Comparison of ENCODE assay signal across 8 cellular contexts in the genomic region with DNA sequence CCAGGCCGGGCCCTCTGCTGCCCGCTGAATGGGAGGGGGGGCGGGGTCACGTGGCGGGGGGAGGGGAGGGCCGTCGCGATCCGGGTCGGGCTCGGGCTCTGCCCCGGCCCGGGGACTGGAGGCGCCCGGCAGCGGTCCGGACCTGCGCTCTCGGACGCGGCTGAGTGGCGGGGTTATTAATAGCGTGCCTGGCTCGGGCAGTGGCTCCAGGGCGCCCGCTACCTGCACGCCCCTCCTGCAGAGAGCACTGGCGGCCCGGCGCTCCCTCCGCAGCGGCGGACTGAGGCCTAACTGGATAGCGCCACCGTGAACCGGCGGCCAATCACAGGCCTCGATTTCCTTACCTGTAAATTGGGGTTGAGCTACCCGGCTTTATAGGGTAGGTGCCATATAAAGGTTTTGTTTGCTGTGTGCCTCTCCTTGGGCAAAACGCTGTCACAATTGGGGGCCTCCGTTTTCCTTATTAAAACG. TPM values are rescaled to one million over a fixed set of nuclear protein-coding genes. Genes with fewer than 3 reads are reported as not detected.
DNase-seq lines count a peak whose midpoint lies in the region; ATAC-seq and TF ChIP-seq lines count a peak whose summit lies in the region.

No MANE protein-coding gene starts in this region.

- TF ChIP-seq POLR2A in gastroesophageal sphincter (IDR thresholded peaks at IDR 0.05), result no peak

- peak; percentile 20 for ATAC-seq in activated CD4-positive, alpha-beta T cell treated with anti-CD3 and anti-CD28 coated beads for 36 hours
- ATAC-seq in RWPE2 (ENCODE audit: low read depth) (peak; percentile 60), gastroesophageal sphincter (peak; percentile 77), GM19452 (IDR thresholded peaks at IDR 0.05; ENCODE audit: unreplicated experiment) (no peak), GM19467 (IDR thresholded peaks at IDR 0.05; ENCODE audit: unreplicated experiment) (no peak)

- H2BK5ac ChIP-seq in neuronal stem cell (ENCODE audit: low read length), result no peak overlapping the region

- peaks cover 5% of the 10 kb centered on the region for H3K4me1 Mint-ChIP-seq in activated CD4-positive, alpha-beta T cell treated with anti-CD3 and anti-CD28 coated beads for 36 hours

- no peak overlapping the region for H3K9ac ChIP-seq in neuronal stem cell (ENCODE audit: low read depth, low read length, poor library complexity)

- DNase-seq in activated CD4-positive, alpha-beta T cell treated with anti-CD3 and anti-CD28 coated beads for 36 hours, result no peak
- DNase-seq in activated CD4-positive, alpha-beta T cell treated with anti-CD3 and anti-CD28 coated beads for 1 hour, result no peak
- DNase-seq in RWPE2 (ENCODE audit: low spot score) (no peak), neuronal stem cell (ENCODE audit: low spot score) (no peak), amniotic stem cell (lab: John Stamatoyannopoulos, UW) (no peak)

- 7% methylated on average over 3 of the region's 42 CpGs; no CpG with 5 or more reads in 1 of the 2 donors for WGBS in gastroesophageal sphincter (ENCODE audit: low coverage in 1 of 2), 2 donors
- no CpG with 5 or more reads among the region's 42 CpGs for WGBS in neuronal stem cell (ENCODE audit: extremely low coverage in 2 of 2, insufficient read length in 2 of 2, insufficient replicate concordance in 1 of 2), 2 donors

- H3K4me3 Mint-ChIP-seq in activated CD4-positive, alpha-beta T cell treated with anti-CD3 and anti-CD28 coated beads for 36 hours, result no peak overlapping the region

- no peak for TF ChIP-seq EP300 in gastroesophageal sphincter (IDR thresholded peaks at IDR 0.05)

- H3K27ac ChIP-seq in RWPE2 (ENCODE audit: poor library complexity, severe bottlenecking), result peak overlapping the region; percentile 88
- H3K27ac ChIP-seq in gastroesophageal sphincter, result peak overlapping the region; percentile 89 to 98 (median 95)
- peak overlapping the region; percentile 91 for H3K27ac ChIP-seq in neuronal stem cell (replicated peaks; ENCODE audit: low read length)

- H3K14ac ChIP-seq in neuronal stem cell (ENCODE audit: low read length), result no peak overlapping the region

- H3K9me3 ChIP-seq in RWPE2 (ENCODE audit: severe bottlenecking) (no peaks in the 10 kb centered on the region), gastroesophageal sphincter (no peaks in the 10 kb centered on the region), neuronal stem cell (replicated peaks in 1 of 2; ENCODE audit: control insufficient read depth in 2 of 2, insufficient read depth in 1 of 2, low read depth in 1 of 2, low read length in 2 of 2) (no peaks in the 10 kb centered on the region)

- intact Hi-C loops in activated CD4-positive, alpha-beta T cell treated with anti-CD3 and anti-CD28 coated beads for 36 hours (cut with DNase I, micrococcal nuclease), result no loop called here

- no peak overlapping the region for H4K91ac ChIP-seq in neuronal stem cell (ENCODE audit: low read depth, low read length, poor library complexity)

- no peak overlapping the region for H2BK15ac ChIP-seq in neuronal stem cell (ENCODE audit: low read length)

- H3K27me3 Mint-ChIP-seq in activated CD4-positive, alpha-beta T cell treated with anti-CD3 and anti-CD28 coated beads for 36 hours, result no peaks in the 10 kb centered on the region

- H4K8ac ChIP-seq in neuronal stem cell (ENCODE audit: low read depth, low read length), result no peak overlapping the region

- no peak overlapping the region for H3K4ac ChIP-seq in neuronal stem cell (ENCODE audit: low read length)

- H2BK12ac ChIP-seq in neuronal stem cell (ENCODE audit: low read length), result no peak overlapping the region

- CTCF ChIA-PET in activated CD4-positive, alpha-beta T cell treated with anti-CD3 and anti-CD28 coated beads for 36 hours (lab: Charles Lee), result interaction anchor here (0.6 to 2.2 kb wide), 3 partner anchors 10 to 364 kb away, joined by 3 to 10 read pairs (median 4); no protein-coding TSS in a partner anchor

- H3K36me3 ChIP-seq in RWPE2 (ENCODE audit: low read depth), result no peaks in the 10 kb centered on the region
- no peaks in the 10 kb centered on the region for H3K36me3 ChIP-seq in gastroesophageal sphincter
- H3K36me3 ChIP-seq in neuronal stem cell (replicated peaks in 1 of 2; ENCODE audit: control insufficient read depth in 2 of 2, insufficient read depth in 2 of 2, low read length in 2 of 2), result peaks cover 0 to 3% of the 10 kb centered on the region in 2 donors

- peak overlapping the region; percentile 70 for H3K4me2 ChIP-seq in neuronal stem cell (ENCODE audit: insufficient read depth, low read length, poor library complexity, severe bottlenecking)

- no peaks in the 10 kb centered on the region for H3K36me3 Mint-ChIP-seq in activated CD4-positive, alpha-beta T cell treated with anti-CD3 and anti-CD28 coated beads for 36 hours (ENCODE audit: low read depth)

- no peak overlapping the region for H3K27ac Mint-ChIP-seq in activated CD4-positive, alpha-beta T cell treated with anti-CD3 and anti-CD28 coated beads for 36 hours

- peaks cover 10% of the 10 kb centered on the region for H3K79me1 ChIP-seq in neuronal stem cell (ENCODE audit: low read depth, low read length)

- H2AK5ac ChIP-seq in neuronal stem cell (ENCODE audit: low read depth, low read length), result no peak overlapping the region

- H3K4me3 ChIP-seq in RWPE2 (ENCODE audit: severe bottlenecking) (peak overlapping the region; percentile 30), gastroesophageal sphincter (peak overlapping the region; percentile 38 to 63), neuronal stem cell (ENCODE audit: low read length in 2 of 2) (peak overlapping the region in 1 of 2 donors; percentile 67)

- H3K23ac ChIP-seq in neuronal stem cell (ENCODE audit: low read depth, low read length, poor library complexity), result no peak overlapping the region

- H3K4me1 ChIP-seq in RWPE2 (ENCODE audit: insufficient read depth, poor library complexity, severe bottlenecking), result peaks cover 46% of the 10 kb centered on the region
- H3K4me1 ChIP-seq in gastroesophageal sphincter, result peaks cover 22 to 99% (median 64%) of the 10 kb centered on the region in 3 donors
- H3K4me1 ChIP-seq in neuronal stem cell (ENCODE audit: control insufficient read depth in 2 of 2, insufficient read depth in 1 of 2, low read depth in 1 of 2, low read length in 2 of 2), result peaks cover 47 to 58% of the 10 kb centered on the region in 2 donors

- no peak overlapping the region for H2BK120ac ChIP-seq in neuronal stem cell (ENCODE audit: low read depth, low read length)

- H3K18ac ChIP-seq in neuronal stem cell (ENCODE audit: low read length), result no peak overlapping the region

- H2AFZ ChIP-seq in neuronal stem cell (ENCODE audit: low read length), result no peak overlapping the region

- TF ChIP-seq CTCF in RWPE2 (IDR thresholded peaks at IDR 0.05; ENCODE audit: poor library complexity, severe bottlenecking), result no peak
- peak in 2 of 4 experiments; percentile 18 to 70 for TF ChIP-seq CTCF in gastroesophageal sphincter (IDR thresholded peaks at IDR 0.05)

- H3K27me3 ChIP-seq in RWPE2 (ENCODE audit: insufficient read depth, poor library complexity, severe bottlenecking) (no peaks in the 10 kb centered on the region), gastroesophageal sphincter (no peaks in the 10 kb centered on the region), neuronal stem cell (ENCODE audit: control insufficient read depth in 3 of 3, insufficient read depth in 3 of 3, low read depth in 1 of 3, low read length in 3 of 3) (no peaks in the 10 kb centered on the region)

- H3K9me3 Mint-ChIP-seq in activated CD4-positive, alpha-beta T cell treated with anti-CD3 and anti-CD28 coated beads for 36 hours (ENCODE audit: low read depth), result no peaks in the 10 kb centered on the region

- POLR2A ChIA-PET in activated CD4-positive, alpha-beta T cell treated with anti-CD3 and anti-CD28 coated beads for 36 hours (lab: Charles Lee), result no interaction called here

RNA-seq across cellular contexts. Expression of a gene that starts 28.0 kb away (rescaled TPM):
- 10 to 100 TPM; 10.3 to 12.1 TPM for total RNA-seq in activated CD4-positive, alpha-beta T cell treated with anti-CD3 and anti-CD28 coated beads for 36 hours
- 10 to 100 TPM; 18.2 to 50.3 (median 27.7) TPM for total RNA-seq in gastroesophageal sphincter
- 22.9 TPM for polyA plus RNA-seq in neuronal stem cell (2013, experiment 1 of 2)
- polyA plus RNA-seq in neuronal stem cell (2013, experiment 2 of 2), result 22.9 TPM

RNA-seq across cellular contexts. Expression of a gene that starts 59.1 kb away (rescaled TPM):
- under 1 TPM in 1 of 2 experiments, not detected in 1; 0.11 TPM for total RNA-seq in activated CD4-positive, alpha-beta T cell treated with anti-CD3 and anti-CD28 coated beads for 36 hours
- 10 to 100 TPM in 3 of 4 donors, 1 to 10 TPM in 1; 9.2 to 17.8 (median 10.1) TPM for total RNA-seq in gastroesophageal sphincter
- 0.03 TPM for polyA plus RNA-seq in neuronal stem cell (2013, experiment 1 of 2)
- 0.01 TPM for polyA plus RNA-seq in neuronal stem cell (2013, experiment 2 of 2)

Comparison
In these comparisons a context has a peak if more than half of its experiments do, and no peak if none do; other contexts are left out.
1. ATAC-seq: peak in activated CD4-positive, alpha-beta T cell treated with anti-CD3 and anti-CD28 coated beads for 36 hours (single experiment), RWPE2 (single experiment) and gastroesophageal sphincter (single experiment); none in GM19452 (single experiment) and GM19467 (single experiment).
2. RNA of a gene that starts 59.1 kb away (total RNA-seq): 9.2 to 17.8 TPM in gastroesophageal sphincter; 0.11 TPM in activated CD4-positive, alpha-beta T cell treated with anti-CD3 and anti-CD28 coated beads for 36 hours; every median in the first group is over 4 times any median in the second.
3. Peak in every context shown above with its lines, with median percentiles within 50 percentile points of each other: H3K27ac ChIP-seq.